Comparison of ENCODE assay signal across 8 cellular contexts in genomic region chr2:20224716-20225293, GRCh38. TPM values are rescaled to one million over a fixed set of nuclear protein-coding genes. Genes with fewer than 3 reads are reported as not detected.
DNase-seq lines count a peak whose midpoint lies in the region; ATAC-seq, FAIRE-seq and TF ChIP-seq lines count a peak whose summit lies in the region.

TSS of gene SDC1 (minus strand) at chr2:20225130. CDS start at chr2:20224867, 263 bp downstream.

- no peak within 1 kb of the TSS for H3K27ac Mint-ChIP-seq in activated T-helper 17 cell treated with anti-CD3 and anti-CD28 coated beads, Interleukin-2, amount 50 U/mL, for 72 hours

- H3K4me1 ChIP-seq in heart left ventricle: peaks cover 0 to 29% (median 9%) of the 10 kb centered on the region in 12 donors

- no peaks in the 10 kb centered on the region; the same call in 1 of the 2 replicates for H3K36me3 ChIP-seq in MG63
- no peaks in the 10 kb centered on the region for H3K36me3 ChIP-seq in heart left ventricle

- no peaks in the 10 kb centered on the region for H3K4me1 Mint-ChIP-seq in activated T-helper 17 cell treated with anti-CD3 and anti-CD28 coated beads, Interleukin-2, amount 50 U/mL, for 72 hours

- no peak for TF ChIP-seq CTCF in heart left ventricle (IDR thresholded peaks at IDR 0.05)

- 0 to 1% (median 0%) methylated on average over 8 to 65 of the region's 65 CpGs for WGBS in heart left ventricle, 4 donors

- DNase-seq in DMS79 (lab: John Stamatoyannopoulos, UW) (peak; percentile 56), MG63 (peak; percentile 72), heart left ventricle (peak in 4 of 5 donors; percentile 21 to 70 (median 48)), posterior vena cava (ENCODE audit: low spot score) (peak; percentile 75), COLO829 (ENCODE audit: low spot score) (no peak), GM12892 (ENCODE audit: insufficient read length) (no peak)

- intact Hi-C loops in heart left ventricle (cut with DNase I) (loop anchor here in 8 of 10 donors (5.0 to 10.0 kb wide), 3 partner anchors 90 to 120 kb away; no protein-coding TSS in a partner anchor), posterior vena cava (cut with DNase I) (loop anchor here in 1 of 2 donors (10.0 kb wide), 1 partner anchor 90 kb away; no protein-coding TSS in a partner anchor)

- H3K27ac ChIP-seq in heart left ventricle: peak within 1 kb of the TSS in 1 of 12 donors; percentile 9

- no peaks in the 10 kb centered on the region for H3K27me3 ChIP-seq in MG63
- peaks cover 0 to 65% (median 12%) of the 10 kb centered on the region in 9 donors for H3K27me3 ChIP-seq in heart left ventricle

- peak within 1 kb of the TSS; percentile 59 for H3K4me3 ChIP-seq in MG63
- peak within 1 kb of the TSS; percentile 48 to 68 (median 56) for H3K4me3 ChIP-seq in heart left ventricle

- FAIRE-seq in GM12892 (lab: Jason Lieb, UNC): no peak

- ATAC-seq in GM21528 (IDR thresholded peaks at IDR 0.05; ENCODE audit: low FRiP score, unreplicated experiment) (peak; percentile 32), heart left ventricle (peak in 3 of 4 donors; percentile 62 to 81 (median 64))
- ATAC-seq in activated T-helper 17 cell treated with anti-CD3 and anti-CD28 coated beads, Interleukin-2, amount 50 U/mL, for 72 hours (replicated peaks): peak; percentile 38

- peaks cover 32% of the 10 kb centered on the region for H3K27me3 Mint-ChIP-seq in activated T-helper 17 cell treated with anti-CD3 and anti-CD28 coated beads, Interleukin-2, amount 50 U/mL, for 72 hours

- H3K9me3 Mint-ChIP-seq in activated T-helper 17 cell treated with anti-CD3 and anti-CD28 coated beads, Interleukin-2, amount 50 U/mL, for 72 hours: no peaks in the 10 kb centered on the region

- TF ChIP-seq POLR2A in heart left ventricle (IDR thresholded peaks at IDR 0.05) (no peak), GM12892 (IDR thresholded peaks at IDR 0.05; ENCODE audit: low read depth, low read length) (no peak)

- peak within 1 kb of the TSS; percentile 51 for H3K4me3 Mint-ChIP-seq in activated T-helper 17 cell treated with anti-CD3 and anti-CD28 coated beads, Interleukin-2, amount 50 U/mL, for 72 hours

- H3K36me3 Mint-ChIP-seq in activated T-helper 17 cell treated with anti-CD3 and anti-CD28 coated beads, Interleukin-2, amount 50 U/mL, for 72 hours (ENCODE audit: low read depth): no peaks in the 10 kb centered on the region

- H3K9me3 ChIP-seq in MG63 (no peaks in the 10 kb centered on the region), heart left ventricle (no peaks in the 10 kb centered on the region)

RNA-seq across cellular contexts. Expression of gene SDC1, which starts in this region (rescaled TPM):
- 33.4 and 40.5 TPM in 2 replicates for total RNA-seq in MG63 (2014; rRNA removed; shearing (Covaris generic); ENCODE audit: low replicate concordance)
- under 1 TPM in 1 of 2 donors, not detected in 1; 0.30 TPM for total RNA-seq in activated T-helper 17 cell treated with anti-CD3 and anti-CD28 coated beads, Interleukin-2, amount 50 U/mL, for 72 hours
- total RNA-seq in heart left ventricle: 1 to 10 TPM in 1 of 9 donors, under 1 TPM in 7, not detected in 1; 0.20 to 2.2 (median 0.39) TPM
- under 1 TPM; 0.15 to 0.28 TPM for polyA plus RNA-seq in heart left ventricle
- total RNA-seq in posterior vena cava: 1 to 10 TPM; 1.2 to 3.0 TPM
- polyA plus RNA-seq in GM12892 (2012; ENCODE audit: missing spikeins): 20.6 TPM

Comparison
In these comparisons a context has a peak if more than half of its experiments do, and no peak if none do; other contexts are left out.
1. Peak in ATAC-seq in activated T-helper 17 cell treated with anti-CD3 and anti-CD28 coated beads, Interleukin-2, amount 50 U/mL, for 72 hours; RNA of the gene not detected or under 1 TPM.
2. DNase-seq: peak in DMS79 (single experiment), MG63 (single experiment), heart left ventricle (4 of 5) and posterior vena cava (single experiment); none in COLO829 (single experiment) and GM12892 (single experiment).
3. Peak in every context shown above with its lines, with median percentiles within 50 percentile points of each other: ATAC-seq.